In genomic region chr16:56649820-56650219, GRCh38 we compare ENCODE assay signal across 22 cellular contexts. TPM values are rescaled to one million over a fixed set of nuclear protein-coding genes. Genes with fewer than 3 reads are reported as not detected.
DNase-seq lines count a peak whose midpoint lies in the region; ATAC-seq, FAIRE-seq and TF ChIP-seq lines count a peak whose summit lies in the region.
"Had no signal": no experiment of that assay in that cellular context is flagged by ENCODE, and none has a peak within 500 bp of the region (broad histone marks: within the 10 kb centered on the region; RNA-seq: fewer than 3 reads in every experiment).

No MANE protein-coding gene starts in this region.

- H3K9me3 Mint-ChIP-seq in activated naive CD4-positive, alpha-beta T cell treated with anti-CD3 and anti-CD28 coated beads, Interleukin-2, amount 50 U/mL, for 72 hours, result no peaks in the 10 kb centered on the region
- H3K9me3 Mint-ChIP-seq: CD4-positive, CD25-positive, alpha-beta regulatory T cell; H9 had no signal

- 52 to 63% (median 62%) methylated on average over 3 of the region's 3 CpGs for WGBS in small intestine, 3 donors

- CTCF ChIA-PET in RWPE1 (lab: Yijun Ruan, JAX), result interaction anchor here (1.1 kb wide), 1 partner anchor 26 kb away, joined by 3 read pairs; no protein-coding TSS in a partner anchor

- FAIRE-seq in small intestine (lab: Jason Lieb, UNC), result no peak
- FAIRE-seq: GM12878 had no signal

- DNase-seq in NCI-H69 (lab: John Stamatoyannopoulos, UW) (peak; percentile 75), RWPE1 (ENCODE audit: low spot score) (peak; percentile 58), foreskin keratinocyte (peak; percentile 84 to 90), small intestine (peak; percentile 32), ureter (ENCODE audit: low spot score) (no peak)
- DNase-seq in activated naive CD4-positive, alpha-beta T cell treated with anti-CD3 and anti-CD28 coated beads, Interleukin-2, amount 50 U/mL, for 72 hours (ENCODE audit: low spot score in 2 of 2), result no peak
- DNase-seq: CD4-positive, CD25-positive, alpha-beta regulatory T cell; COR-L47; DND-41; GM23248; H9; KG1; NCI-H1105 treated with DMSO at 0.1 percent for 48 hours; NCI-H2029 treated with DMSO at 0.1 percent for 48 hours; NCI-H2171; NCI-H345; NCI-H524 treated with DMSO at 0.1 percent for 48 hours had no signal

- H3K4me1 ChIP-seq in foreskin keratinocyte (no peaks in the 10 kb centered on the region), small intestine (ENCODE audit: control insufficient read depth in 2 of 2, insufficient read depth in 1 of 2, low read depth in 1 of 2, low read length in 1 of 2) (no peaks in the 10 kb centered on the region)

- no peak for TF ChIP-seq CTCF in RWPE1 (conservative IDR thresholded peaks at IDR 0.05; ENCODE audit: low read depth)
- TF ChIP-seq CTCF in foreskin keratinocyte (conservative IDR thresholded peaks at IDR 0.05), result no peak

- H3K27me3 ChIP-seq in foreskin keratinocyte, result peaks cover 38% of the 10 kb centered on the region
- peaks cover 0 to 5% of the 10 kb centered on the region in 2 donors for H3K27me3 ChIP-seq in small intestine (ENCODE audit: control insufficient read depth in 2 of 2, insufficient read depth in 2 of 2, low read length in 2 of 2)

- peak; percentile 84 for ATAC-seq in foreskin keratinocyte
- no peak for ATAC-seq in activated naive CD4-positive, alpha-beta T cell treated with anti-CD3 and anti-CD28 coated beads, Interleukin-2, amount 50 U/mL, for 72 hours
- no peak for ATAC-seq in GM18498 (IDR thresholded peaks at IDR 0.05; ENCODE audit: unreplicated experiment)
- ATAC-seq: GM12878, SK-N-SH treated with all-trans-retinoic acid at 6 μM for 48 hours had no signal

- POLR2A ChIA-PET in RWPE1 (lab: Yijun Ruan, JAX; ENCODE audit: low non-redundant PET), result no interaction called here

- H3K27ac Mint-ChIP-seq in activated naive CD4-positive, alpha-beta T cell treated with anti-CD3 and anti-CD28 coated beads, Interleukin-2, amount 50 U/mL, for 72 hours, result no peak overlapping the region
- H3K27ac Mint-ChIP-seq: CD4-positive, CD25-positive, alpha-beta regulatory T cell; H9 had no signal

- H3K27ac ChIP-seq in RWPE1 (no peak overlapping the region), foreskin keratinocyte (no peak overlapping the region), small intestine (ENCODE audit: low read depth in 1 of 2, low read length in 1 of 2) (no peak overlapping the region)
- H3K27ac ChIP-seq: GM23248 had no signal

- no peaks in the 10 kb centered on the region for H3K9me3 ChIP-seq in small intestine (ENCODE audit: control insufficient read depth, low read depth)

- H3K36me3 Mint-ChIP-seq in activated naive CD4-positive, alpha-beta T cell treated with anti-CD3 and anti-CD28 coated beads, Interleukin-2, amount 50 U/mL, for 72 hours, result no peaks in the 10 kb centered on the region
- H3K36me3 Mint-ChIP-seq: CD4-positive, CD25-positive, alpha-beta regulatory T cell had no signal

- no peaks in the 10 kb centered on the region for H3K36me3 ChIP-seq in small intestine (ENCODE audit: control insufficient read depth in 2 of 2, insufficient read depth in 2 of 2, low read length in 2 of 2)

- H3K4me3 ChIP-seq in small intestine (ENCODE audit: low read depth in 1 of 2, low read length in 2 of 2), result no peak overlapping the region
- H3K4me3 ChIP-seq: GM12878, GM23248 had no signal

RNA-seq across cellular contexts. Expression of gene MT1B, which starts 1.9 kb away (rescaled TPM):
- total RNA-seq in foreskin keratinocyte (not detected in 2 replicates), ureter (not detected)
- polyA plus RNA-seq in foreskin keratinocyte (not detected in 2 replicates), small intestine (not detected)
- not detected for total RNA-seq in activated naive CD4-positive, alpha-beta T cell treated with anti-CD3 and anti-CD28 coated beads, Interleukin-2, amount 50 U/mL, for 72 hours
- total RNA-seq: CD4-positive, CD25-positive, alpha-beta regulatory T cell; GM12878; GM23248; H9; HT-29 had no signal
- polyA plus RNA-seq: BJ; CD4-positive, CD25-positive, alpha-beta regulatory T cell; GM12878; GM23248 had no signal

RNA-seq across cellular contexts. Expression of gene MT1F, which starts 7.9 kb away (rescaled TPM):
- total RNA-seq in foreskin keratinocyte, result 4.9 and 5.2 TPM in 2 replicates
- 5.1 and 8.7 TPM in 2 replicates for polyA plus RNA-seq in foreskin keratinocyte
- 10 to 100 TPM; 13.4 to 38.0 (median 20.3) TPM for polyA plus RNA-seq in small intestine
- 8.7 TPM for total RNA-seq in ureter
- total RNA-seq in activated naive CD4-positive, alpha-beta T cell treated with anti-CD3 and anti-CD28 coated beads, Interleukin-2, amount 50 U/mL, for 72 hours, result 10 to 100 TPM in 1 of 2 donors, 1 to 10 TPM in 1; 7.5 to 11.5 TPM

RNA-seq across cellular contexts. Expression of gene MT1A, which starts 11.4 kb away (rescaled TPM):
- not detected in 2 replicates for total RNA-seq in foreskin keratinocyte
- polyA plus RNA-seq in foreskin keratinocyte, result 0.18 and 0.48 TPM in 2 replicates
- polyA plus RNA-seq in small intestine, result 100 to 1,000 TPM in 1 of 3 donors, 10 to 100 TPM in 2; 20.4 to 240 (median 22.2) TPM
- 22.3 TPM for total RNA-seq in ureter
- 1 to 10 TPM; 1.0 to 4.9 TPM for total RNA-seq in activated naive CD4-positive, alpha-beta T cell treated with anti-CD3 and anti-CD28 coated beads, Interleukin-2, amount 50 U/mL, for 72 hours
- total RNA-seq: CD4-positive, CD25-positive, alpha-beta regulatory T cell; GM12878; GM23248; H9 had no signal
- polyA plus RNA-seq: BJ; CD4-positive, CD25-positive, alpha-beta regulatory T cell; GM12878 had no signal

RNA-seq across cellular contexts. Expression of gene MT1M, which starts 17.4 kb away (rescaled TPM):
- 0.24 TPM in 1 of 2 replicates, not detected in the other for total RNA-seq in foreskin keratinocyte
- polyA plus RNA-seq in foreskin keratinocyte, result 0.24 and 0.29 TPM in 2 replicates
- 100 to 1,000 TPM in 1 of 3 donors, 10 to 100 TPM in 1, 1 to 10 TPM in 1; 3.5 to 106 (median 11.0) TPM for polyA plus RNA-seq in small intestine
- total RNA-seq in ureter, result 18.8 TPM
- total RNA-seq in activated naive CD4-positive, alpha-beta T cell treated with anti-CD3 and anti-CD28 coated beads, Interleukin-2, amount 50 U/mL, for 72 hours, result not detected
- total RNA-seq: CD4-positive, CD25-positive, alpha-beta regulatory T cell; GM12878; HT-29 had no signal
- polyA plus RNA-seq: CD4-positive, CD25-positive, alpha-beta regulatory T cell; GM12878 had no signal

RNA-seq across cellular contexts. Expression of gene MT1G, which starts 18.0 kb away (rescaled TPM):
- total RNA-seq in foreskin keratinocyte (1.7 and 8.3 TPM in 2 replicates), ureter (2.9 TPM)
- polyA plus RNA-seq in foreskin keratinocyte (5.5 and 13.3 TPM in 2 replicates), small intestine (100 to 1,000 TPM; 193 to 428 (median 257) TPM)
- 1 to 10 TPM in 1 of 2 donors, not detected in 1; 3.4 TPM for total RNA-seq in activated naive CD4-positive, alpha-beta T cell treated with anti-CD3 and anti-CD28 coated beads, Interleukin-2, amount 50 U/mL, for 72 hours
- total RNA-seq: CD4-positive, CD25-positive, alpha-beta regulatory T cell; GM23248 had no signal
- polyA plus RNA-seq: CD4-positive, CD25-positive, alpha-beta regulatory T cell had no signal

Comparison
In these comparisons a context has a peak if more than half of its experiments do, and no peak if none do; other contexts are left out.
1. DNase-seq: peak in NCI-H69 (single experiment), RWPE1 (single experiment), foreskin keratinocyte (2 of 2) and small intestine (single experiment); none in ureter (single experiment) and activated naive CD4-positive, alpha-beta T cell treated with anti-CD3 and anti-CD28 coated beads, Interleukin-2, amount 50 U/mL, for 72 hours (0 of 2).